In genomic region chr20:11453430-11453829, GRCh38 we compare ENCODE assay signal across 14 cellular contexts.
A peak's percentile ranks its signal among the peaks of the same experiment; 100 is the strongest.
DNase-seq lines count a peak whose midpoint lies in the region; ATAC-seq and TF ChIP-seq lines count a peak whose summit lies in the region.
"Had no signal": no experiment of that assay in that cellular context is flagged by ENCODE, and none has a peak within 500 bp of the region (broad histone marks: within the 10 kb centered on the region; RNA-seq: fewer than 3 reads in every experiment).

No MANE protein-coding gene starts in this region.

- intact Hi-C loops in MCF 10A (cut with micrococcal nuclease) (no loop called here), breast epithelium (cut with DNase I; ENCODE audit: low total_unique reads) (no loop called here), spleen (cut with DNase I; ENCODE audit: low total_unique reads) (no loop called here)

- TF ChIP-seq POLR2A in breast epithelium (IDR thresholded peaks at IDR 0.05) (no peak), spleen (IDR thresholded peaks at IDR 0.05) (no peak), upper lobe of left lung (IDR thresholded peaks at IDR 0.05) (no peak)

- H3K36me3 Mint-ChIP-seq in MCF 10A (ENCODE audit: insufficient read depth, unreplicated experiment): no peaks in the 10 kb centered on the region

- no peaks in the 10 kb centered on the region for H3K27me3 Mint-ChIP-seq in MCF 10A (ENCODE audit: insufficient read depth, unreplicated experiment)
- H3K27me3 Mint-ChIP-seq: activated T-helper 17 cell treated with anti-CD3 and anti-CD28 coated beads, Interleukin-2, amount 50 U/mL, for 72 hours; central memory CD8-positive, alpha-beta T cell had no signal

- H3K9me3 ChIP-seq in breast epithelium: no peaks in the 10 kb centered on the region
- no peaks in the 10 kb centered on the region for H3K9me3 ChIP-seq in spleen
- no peaks in the 10 kb centered on the region for H3K9me3 ChIP-seq in upper lobe of left lung
- H3K9me3 ChIP-seq: lower lobe of right lung, SJCRH30 had no signal

- no peak for TF ChIP-seq EP300 in upper lobe of left lung (IDR thresholded peaks at IDR 0.05)

- POLR2A ChIA-PET in MCF 10A (lab: Yijun Ruan, JAX): no interaction called here

- no peak overlapping the region for H3K4me3 Mint-ChIP-seq in MCF 10A (ENCODE audit: unreplicated experiment)
- H3K4me3 Mint-ChIP-seq: activated T-helper 17 cell treated with anti-CD3 and anti-CD28 coated beads, Interleukin-2, amount 50 U/mL, for 72 hours; central memory CD8-positive, alpha-beta T cell had no signal

- no peak for TF ChIP-seq CTCF in MCF 10A (IDR thresholded peaks at IDR 0.05; ENCODE audit: unreplicated experiment)
- no peak for TF ChIP-seq CTCF in breast epithelium (IDR thresholded peaks at IDR 0.05)
- TF ChIP-seq CTCF in spleen (IDR thresholded peaks at IDR 0.05 in 8 of 11, conservative IDR thresholded peaks at IDR 0.05 in 3 of 11): no peak
- no peak for TF ChIP-seq CTCF in upper lobe of left lung (IDR thresholded peaks at IDR 0.05)

- DNase-seq in MCF 10A (ENCODE audit: unreplicated experiment) (peak; percentile 72), breast epithelium (ENCODE audit: low spot score in 2 of 2) (no peak), RPMI7951 (ENCODE audit: low read depth) (peak; percentile 72), fibroblast of gingiva (ENCODE audit: low read depth) (peak; percentile 14), islet precursor cell (no peak), NCI-H128 (lab: John Stamatoyannopoulos, UW; ENCODE audit: unreplicated experiment) (no peak), spleen (no peak), upper lobe of left lung (no peak)
- DNase-seq: lower lobe of right lung; NCI-H2107; SJCRH30; stimulated activated CD4-positive, alpha-beta T cell treated with anti-CD3 and anti-CD28 coated beads, Interleukin-4, amount 100 ng/mL, for 4 hours had no signal

- H3K4me1 Mint-ChIP-seq in MCF 10A (ENCODE audit: insufficient read depth, unreplicated experiment): peaks cover 48% of the 10 kb centered on the region
- H3K4me1 Mint-ChIP-seq: activated T-helper 17 cell treated with anti-CD3 and anti-CD28 coated beads, Interleukin-2, amount 50 U/mL, for 72 hours; central memory CD8-positive, alpha-beta T cell had no signal

- no peak overlapping the region for H3K27ac Mint-ChIP-seq in MCF 10A (ENCODE audit: low read depth, unreplicated experiment)
- H3K27ac Mint-ChIP-seq: activated T-helper 17 cell treated with anti-CD3 and anti-CD28 coated beads, Interleukin-2, amount 50 U/mL, for 72 hours had no signal

- H3K4me3 ChIP-seq in breast epithelium: no peak overlapping the region
- no peak overlapping the region for H3K4me3 ChIP-seq in spleen
- no peak overlapping the region for H3K4me3 ChIP-seq in upper lobe of left lung
- H3K4me3 ChIP-seq: lower lobe of right lung, SJCRH30 had no signal

- 62 to 83% (median 75%) methylated on average over 2 of the region's 2 CpGs for WGBS in spleen, 5 donors
- WGBS in upper lobe of left lung, 2 donors: 72 to 93% methylated on average over 2 of the region's 2 CpGs

- no peak overlapping the region for H3K27ac ChIP-seq in breast epithelium
- H3K27ac ChIP-seq in spleen: peak overlapping the region in 1 of 8 donors; percentile 55
- H3K27ac ChIP-seq in upper lobe of left lung: no peak overlapping the region
- H3K27ac ChIP-seq: lower lobe of right lung, SJCRH30 had no signal

- no peak for ATAC-seq in upper lobe of left lung (ENCODE audit: low FRiP score in 2 of 2)
- ATAC-seq: activated T-helper 17 cell treated with anti-CD3 and anti-CD28 coated beads, Interleukin-2, amount 50 U/mL, for 72 hours; lower lobe of right lung had no signal

- no peaks in the 10 kb centered on the region for H3K9me3 Mint-ChIP-seq in MCF 10A (ENCODE audit: unreplicated experiment)

- CTCF ChIA-PET in MCF 10A (lab: Yijun Ruan, JAX): interaction anchor here (0.5 kb wide), 1 partner anchor 1536 kb away, joined by 3 read pairs; no protein-coding TSS in a partner anchor

- no peaks in the 10 kb centered on the region for H3K27me3 ChIP-seq in breast epithelium
- no peaks in the 10 kb centered on the region for H3K27me3 ChIP-seq in spleen (replicated peaks in 1 of 7)
- H3K27me3 ChIP-seq in upper lobe of left lung: no peaks in the 10 kb centered on the region

- no peaks in the 10 kb centered on the region for H3K4me1 ChIP-seq in breast epithelium
- H3K4me1 ChIP-seq in spleen: peaks cover 0 to 6% (median 1%) of the 10 kb centered on the region in 6 donors
- H3K4me1 ChIP-seq in upper lobe of left lung: no peaks in the 10 kb centered on the region
- H3K4me1 ChIP-seq: lower lobe of right lung had no signal

- no TSS peak for BruUV-seq in MCF 10A (replicated peaks; lab: Mats Ljungman, UMichigan)

- no peaks in the 10 kb centered on the region for H3K36me3 ChIP-seq in breast epithelium
- H3K36me3 ChIP-seq in spleen: no peaks in the 10 kb centered on the region
- no peaks in the 10 kb centered on the region for H3K36me3 ChIP-seq in upper lobe of left lung
- H3K36me3 ChIP-seq: lower lobe of right lung, SJCRH30 had no signal

Comparison
In these comparisons a context has a peak if more than half of its experiments do, and no peak if none do; other contexts are left out.
1. DNase-seq: peak in MCF 10A (single experiment), RPMI7951 (single experiment) and fibroblast of gingiva (single experiment); none in breast epithelium (0 of 2), islet precursor cell (single experiment), NCI-H128 (single experiment), spleen (single experiment) and upper lobe of left lung (0 of 2).